In genomic region chr11:7512525-7513209, GRCh38 we compare ENCODE assay signal across 8 cellular contexts. TPM values are rescaled to one million over a fixed set of nuclear protein-coding genes. Genes with fewer than 3 reads are reported as not detected.
DNase-seq lines count a peak whose midpoint lies in the region; ATAC-seq and TF ChIP-seq lines count a peak whose summit lies in the region.

No MANE protein-coding gene starts in this region.

- TF ChIP-seq CTCF in left ventricle myocardium inferior (IDR thresholded peaks at IDR 0.05; ENCODE audit: borderline replicate concordance) (no peak), psoas muscle (IDR thresholded peaks at IDR 0.05) (peak; percentile 19)

- H3K27ac ChIP-seq in HUES64 (ENCODE audit: low read depth, low read length) = no peak overlapping the region
- peak overlapping the region; percentile 96 for H3K27ac ChIP-seq in left ventricle myocardium inferior (replicated peaks)
- peak overlapping the region; percentile 93 for H3K27ac ChIP-seq in psoas muscle

- peak; percentile 69 for ATAC-seq in GM21390 (IDR thresholded peaks at IDR 0.05; ENCODE audit: unreplicated experiment)
- peak; percentile 71 to 79 (median 75) for ATAC-seq in psoas muscle

- DNase-seq in left ventricle myocardium inferior (peak; percentile 83), psoas muscle (peak; percentile 91 to 95), NCI-H2029 (lab: John Stamatoyannopoulos, UW) (no peak), NCI-H1105 treated with DMSO at 0.1 percent for 48 hours (lab: John Stamatoyannopoulos, UW) (no peak)

- H3K27me3 ChIP-seq in HUES64 (ENCODE audit: insufficient read depth, low read length) (peaks cover 25% of the 10 kb centered on the region), left ventricle myocardium inferior (ENCODE audit: low read depth) (no peaks in the 10 kb centered on the region), psoas muscle (ENCODE audit: insufficient read depth in 3 of 3, low read length in 2 of 3) (no peaks in the 10 kb centered on the region)

- H3K36me3 Mint-ChIP-seq in activated naive CD8-positive, alpha-beta T cell = no peaks in the 10 kb centered on the region

- no peaks in the 10 kb centered on the region for H3K9me3 Mint-ChIP-seq in activated naive CD8-positive, alpha-beta T cell (ENCODE audit: low read depth)

- intact Hi-C loops in left ventricle myocardium inferior (cut with micrococcal nuclease) = no loop called here
- intact Hi-C loops in psoas muscle (cut with DNase I) = loop anchor here (2.0 to 5.0 kb wide), 5 partner anchors 34 to 155 kb away; no protein-coding TSS in a partner anchor

- H3K9ac ChIP-seq in HUES64 (ENCODE audit: low read depth, low read length) = no peak overlapping the region

- no peaks in the 10 kb centered on the region for H3K27me3 Mint-ChIP-seq in activated naive CD8-positive, alpha-beta T cell

- peak overlapping the region; percentile 95; the same call in 1 of the 2 replicates for H3K4me3 ChIP-seq in GM08714 (ENCODE audit: low read length)
- peak overlapping the region; percentile 77 for H3K4me3 ChIP-seq in HUES64 (ENCODE audit: low read length)
- H3K4me3 ChIP-seq in left ventricle myocardium inferior = peak overlapping the region; percentile 91
- H3K4me3 ChIP-seq in psoas muscle = peak overlapping the region; percentile 84

- H3K4me3 Mint-ChIP-seq in activated naive CD8-positive, alpha-beta T cell = peak overlapping the region; percentile 93

- H3K4me1 Mint-ChIP-seq in activated naive CD8-positive, alpha-beta T cell (ENCODE audit: low read depth) = peaks cover 50% of the 10 kb centered on the region

- H3K4me1 ChIP-seq in HUES64 (ENCODE audit: insufficient read depth, low read length) (peaks cover 14% of the 10 kb centered on the region; the same call in 1 of the 2 replicates), left ventricle myocardium inferior (peaks cover 50% of the 10 kb centered on the region), psoas muscle (peaks cover 31% of the 10 kb centered on the region)

- peak overlapping the region; percentile 94 for H3K27ac Mint-ChIP-seq in activated naive CD8-positive, alpha-beta T cell

- H3K9me3 ChIP-seq in HUES64 (ENCODE audit: insufficient read depth, low read depth, low read length) = no peaks in the 10 kb centered on the region
- no peaks in the 10 kb centered on the region for H3K9me3 ChIP-seq in left ventricle myocardium inferior (replicated peaks)
- no peaks in the 10 kb centered on the region for H3K9me3 ChIP-seq in psoas muscle

- no peaks in the 10 kb centered on the region for H3K36me3 ChIP-seq in HUES64 (ENCODE audit: insufficient read depth, low read length)
- no peaks in the 10 kb centered on the region for H3K36me3 ChIP-seq in left ventricle myocardium inferior
- no peaks in the 10 kb centered on the region for H3K36me3 ChIP-seq in psoas muscle (ENCODE audit: insufficient read depth in 1 of 2, low read depth in 1 of 2)

- 66% methylated on average over 17 of the region's 17 CpGs for WGBS in HUES64
- 4 to 8% (median 5%) methylated on average over 17 of the region's 17 CpGs for WGBS in psoas muscle, 3 donors

RNA-seq across cellular contexts. Expression of gene PPFIBP2, which starts 1.1 kb away (rescaled TPM):
- 8.1 TPM for polyA plus RNA-seq in HUES64 (2013, experiment 1 of 2)
- 10.4 TPM for polyA plus RNA-seq in HUES64 (2013, experiment 2 of 2)
- total RNA-seq in left ventricle myocardium inferior (19.2 TPM), psoas muscle (10 to 100 TPM; 19.7 to 54.8 (median 32.5) TPM)
- 10 to 100 TPM in 2 of 3 donors, 1 to 10 TPM in 1; 7.4 to 19.0 (median 14.6) TPM for polyA plus RNA-seq in psoas muscle

RNA-seq across cellular contexts. Expression of gene OLFML1, which starts 27.4 kb away (rescaled TPM):
- polyA plus RNA-seq in HUES64 (2013, experiment 1 of 2) = 0.20 TPM
- polyA plus RNA-seq in HUES64 (2013, experiment 2 of 2) = 0.13 TPM
- total RNA-seq in left ventricle myocardium inferior = 7.3 TPM
- 1 to 10 TPM; 1.1 to 7.2 (median 1.6) TPM for total RNA-seq in psoas muscle
- polyA plus RNA-seq in psoas muscle = 1 to 10 TPM in 2 of 3 donors, under 1 TPM in 1; 0.81 to 1.5 (median 1.1) TPM

Comparison
In these comparisons a context has a peak if more than half of its experiments do, and no peak if none do; other contexts are left out.
1. DNase-seq: peak in left ventricle myocardium inferior (single experiment) and psoas muscle (2 of 2); none in NCI-H2029 (single experiment) and NCI-H1105 treated with DMSO at 0.1 percent for 48 hours (single experiment).
2. Peak in every context shown above with its lines, with median percentiles within 50 percentile points of each other: H3K4me3 ChIP-seq.